ENCODE assay signal across 1 cellular context in genomic region chr1:223844962-223845809, GRCh38.
A peak's percentile ranks its signal among the peaks of the same experiment; 100 is the strongest.
TF ChIP-seq lines count a peak whose summit lies in the region.

No MANE protein-coding gene starts in this region.

TF ChIP-seq in HepG2, 621 proteins besides CTCF, POLR2A, EP300 and RAD21 (continued from another document and continues in another):
- TF ChIP-seq, protein P1, sequence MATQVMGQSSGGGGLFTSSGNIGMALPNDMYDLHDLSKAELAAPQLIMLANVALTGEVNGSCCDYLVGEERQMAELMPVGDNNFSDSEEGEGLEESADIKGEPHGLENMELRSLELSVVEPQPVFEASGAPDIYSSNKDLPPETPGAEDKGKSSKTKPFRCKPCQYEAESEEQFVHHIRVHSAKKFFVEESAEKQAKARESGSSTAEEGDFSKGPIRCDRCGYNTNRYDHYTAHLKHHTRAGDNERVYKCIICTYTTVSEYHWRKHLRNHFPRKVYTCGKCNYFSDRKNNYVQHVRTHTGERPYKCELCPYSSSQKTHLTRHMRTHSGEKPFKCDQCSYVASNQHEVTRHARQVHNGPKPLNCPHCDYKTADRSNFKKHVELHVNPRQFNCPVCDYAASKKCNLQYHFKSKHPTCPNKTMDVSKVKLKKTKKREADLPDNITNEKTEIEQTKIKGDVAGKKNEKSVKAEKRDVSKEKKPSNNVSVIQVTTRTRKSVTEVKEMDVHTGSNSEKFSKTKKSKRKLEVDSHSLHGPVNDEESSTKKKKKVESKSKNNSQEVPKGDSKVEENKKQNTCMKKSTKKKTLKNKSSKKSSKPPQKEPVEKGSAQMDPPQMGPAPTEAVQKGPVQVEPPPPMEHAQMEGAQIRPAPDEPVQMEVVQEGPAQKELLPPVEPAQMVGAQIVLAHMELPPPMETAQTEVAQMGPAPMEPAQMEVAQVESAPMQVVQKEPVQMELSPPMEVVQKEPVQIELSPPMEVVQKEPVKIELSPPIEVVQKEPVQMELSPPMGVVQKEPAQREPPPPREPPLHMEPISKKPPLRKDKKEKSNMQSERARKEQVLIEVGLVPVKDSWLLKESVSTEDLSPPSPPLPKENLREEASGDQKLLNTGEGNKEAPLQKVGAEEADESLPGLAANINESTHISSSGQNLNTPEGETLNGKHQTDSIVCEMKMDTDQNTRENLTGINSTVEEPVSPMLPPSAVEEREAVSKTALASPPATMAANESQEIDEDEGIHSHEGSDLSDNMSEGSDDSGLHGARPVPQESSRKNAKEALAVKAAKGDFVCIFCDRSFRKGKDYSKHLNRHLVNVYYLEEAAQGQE (IDR thresholded peaks at IDR 0.05; ENCODE audit: borderline replicate concordance in 1 of 2, low read depth in 1 of 2, low read length in 2 of 2): no peak
- TF ChIP-seq ZNF20 (CRISPR knock-in tag; IDR thresholded peaks at IDR 0.05) (no peak), ZNF790 (CRISPR knock-in tag; IDR thresholded peaks at IDR 0.05; ENCODE audit: borderline replicate concordance) (no peak), PRPF4 (IDR thresholded peaks at IDR 0.05; ENCODE audit: low read depth, low read length, poor library complexity, severe bottlenecking) (no peak), FOSL2 (CRISPR knock-in tag; IDR thresholded peaks at IDR 0.05) (no peak), MTF1 (CRISPR knock-in tag; IDR thresholded peaks at IDR 0.05) (no peak), PCBP1 (IDR thresholded peaks at IDR 0.05; ENCODE audit: borderline replicate concordance, low read depth, low read length) (no peak), BATF2 (CRISPR knock-in tag; IDR thresholded peaks at IDR 0.05) (no peak), KDM4B (CRISPR knock-in tag; IDR thresholded peaks at IDR 0.05) (no peak), ZNF251 (CRISPR knock-in tag; IDR thresholded peaks at IDR 0.05) (no peak), MIER2 (CRISPR knock-in tag; IDR thresholded peaks at IDR 0.05) (no peak), PATZ1 (CRISPR knock-in tag; IDR thresholded peaks at IDR 0.05) (peak; percentile 58; the same call in 1 of the 2 replicates), PHF21A (CRISPR knock-in tag; IDR thresholded peaks at IDR 0.05) (no peak), SALL2 (CRISPR knock-in tag; IDR thresholded peaks at IDR 0.05) (no peak), PAXIP1 (CRISPR knock-in tag; conservative IDR thresholded peaks at IDR 0.05) (no peak), IKZF1 (IDR thresholded peaks at IDR 0.05) (no peak), ZNF678 (CRISPR knock-in tag; IDR thresholded peaks at IDR 0.05) (no peak), DPF2 (CRISPR knock-in tag; IDR thresholded peaks at IDR 0.05; ENCODE audit: borderline replicate concordance, low read depth) (no peak), PRMT3 (CRISPR knock-in tag; IDR thresholded peaks at IDR 0.05; ENCODE audit: borderline replicate concordance, low read depth) (no peak; the same call in 1 of the 2 replicates), ZNF879 (CRISPR knock-in tag; IDR thresholded peaks at IDR 0.05) (no peak), ZNF207 (IDR thresholded peaks at IDR 0.05; ENCODE audit: borderline replicate concordance) (no peak), CBX5 (CRISPR knock-in tag; IDR thresholded peaks at IDR 0.05; ENCODE audit: borderline replicate concordance) (no peak; the same call in 1 of the 2 replicates), HNRNPLL (IDR thresholded peaks at IDR 0.05; ENCODE audit: low read depth, low read length, poor library complexity, severe bottlenecking) (no peak), ZNF644 (CRISPR knock-in tag; IDR thresholded peaks at IDR 0.05; ENCODE audit: low read depth) (no peak), ZNF282 (IDR thresholded peaks at IDR 0.05; ENCODE audit: partially characterized antibody) (no peak), DBP (CRISPR knock-in tag; IDR thresholded peaks at IDR 0.05; ENCODE audit: not compliant biosample characterization) (no peak), XBP1 (CRISPR knock-in tag; IDR thresholded peaks at IDR 0.05) (no peak), TARDBP (CRISPR knock-in tag; IDR thresholded peaks at IDR 0.05) (no peak)
- TF ChIP-seq, protein P2, sequence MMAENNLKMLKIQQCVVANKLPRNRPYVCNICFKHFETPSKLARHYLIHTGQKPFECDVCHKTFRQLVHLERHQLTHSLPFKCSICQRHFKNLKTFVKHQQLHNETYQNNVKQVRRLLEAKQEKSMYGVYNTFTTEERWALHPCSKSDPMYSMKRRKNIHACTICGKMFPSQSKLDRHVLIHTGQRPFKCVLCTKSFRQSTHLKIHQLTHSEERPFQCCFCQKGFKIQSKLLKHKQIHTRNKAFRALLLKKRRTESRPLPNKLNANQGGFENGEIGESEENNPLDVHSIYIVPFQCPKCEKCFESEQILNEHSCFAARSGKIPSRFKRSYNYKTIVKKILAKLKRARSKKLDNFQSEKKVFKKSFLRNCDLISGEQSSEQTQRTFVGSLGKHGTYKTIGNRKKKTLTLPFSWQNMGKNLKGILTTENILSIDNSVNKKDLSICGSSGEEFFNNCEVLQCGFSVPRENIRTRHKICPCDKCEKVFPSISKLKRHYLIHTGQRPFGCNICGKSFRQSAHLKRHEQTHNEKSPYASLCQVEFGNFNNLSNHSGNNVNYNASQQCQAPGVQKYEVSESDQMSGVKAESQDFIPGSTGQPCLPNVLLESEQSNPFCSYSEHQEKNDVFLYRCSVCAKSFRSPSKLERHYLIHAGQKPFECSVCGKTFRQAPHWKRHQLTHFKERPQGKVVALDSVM (CRISPR knock-in tag; IDR thresholded peaks at IDR 0.05): no peak
- TF ChIP-seq, protein P3, sequence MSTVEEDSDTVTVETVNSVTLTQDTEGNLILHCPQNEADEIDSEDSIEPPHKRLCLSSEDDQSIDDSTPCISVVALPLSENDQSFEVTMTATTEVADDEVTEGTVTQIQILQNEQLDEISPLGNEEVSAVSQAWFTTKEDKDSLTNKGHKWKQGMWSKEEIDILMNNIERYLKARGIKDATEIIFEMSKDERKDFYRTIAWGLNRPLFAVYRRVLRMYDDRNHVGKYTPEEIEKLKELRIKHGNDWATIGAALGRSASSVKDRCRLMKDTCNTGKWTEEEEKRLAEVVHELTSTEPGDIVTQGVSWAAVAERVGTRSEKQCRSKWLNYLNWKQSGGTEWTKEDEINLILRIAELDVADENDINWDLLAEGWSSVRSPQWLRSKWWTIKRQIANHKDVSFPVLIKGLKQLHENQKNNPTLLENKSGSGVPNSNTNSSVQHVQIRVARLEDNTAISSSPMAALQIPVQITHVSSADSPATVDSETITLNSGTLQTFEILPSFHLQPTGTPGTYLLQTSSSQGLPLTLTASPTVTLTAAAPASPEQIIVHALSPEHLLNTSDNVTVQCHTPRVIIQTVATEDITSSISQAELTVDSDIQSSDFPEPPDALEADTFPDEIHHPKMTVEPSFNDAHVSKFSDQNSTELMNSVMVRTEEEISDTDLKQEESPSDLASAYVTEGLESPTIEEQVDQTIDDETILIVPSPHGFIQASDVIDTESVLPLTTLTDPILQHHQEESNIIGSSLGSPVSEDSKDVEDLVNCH (CRISPR knock-in tag; IDR thresholded peaks at IDR 0.05): no peak
- TF ChIP-seq, protein P4, sequence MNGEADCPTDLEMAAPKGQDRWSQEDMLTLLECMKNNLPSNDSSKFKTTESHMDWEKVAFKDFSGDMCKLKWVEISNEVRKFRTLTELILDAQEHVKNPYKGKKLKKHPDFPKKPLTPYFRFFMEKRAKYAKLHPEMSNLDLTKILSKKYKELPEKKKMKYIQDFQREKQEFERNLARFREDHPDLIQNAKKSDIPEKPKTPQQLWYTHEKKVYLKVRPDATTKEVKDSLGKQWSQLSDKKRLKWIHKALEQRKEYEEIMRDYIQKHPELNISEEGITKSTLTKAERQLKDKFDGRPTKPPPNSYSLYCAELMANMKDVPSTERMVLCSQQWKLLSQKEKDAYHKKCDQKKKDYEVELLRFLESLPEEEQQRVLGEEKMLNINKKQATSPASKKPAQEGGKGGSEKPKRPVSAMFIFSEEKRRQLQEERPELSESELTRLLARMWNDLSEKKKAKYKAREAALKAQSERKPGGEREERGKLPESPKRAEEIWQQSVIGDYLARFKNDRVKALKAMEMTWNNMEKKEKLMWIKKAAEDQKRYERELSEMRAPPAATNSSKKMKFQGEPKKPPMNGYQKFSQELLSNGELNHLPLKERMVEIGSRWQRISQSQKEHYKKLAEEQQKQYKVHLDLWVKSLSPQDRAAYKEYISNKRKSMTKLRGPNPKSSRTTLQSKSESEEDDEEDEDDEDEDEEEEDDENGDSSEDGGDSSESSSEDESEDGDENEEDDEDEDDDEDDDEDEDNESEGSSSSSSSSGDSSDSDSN (CRISPR knock-in tag; IDR thresholded peaks at IDR 0.05): no peak
- TF ChIP-seq, protein P5, sequence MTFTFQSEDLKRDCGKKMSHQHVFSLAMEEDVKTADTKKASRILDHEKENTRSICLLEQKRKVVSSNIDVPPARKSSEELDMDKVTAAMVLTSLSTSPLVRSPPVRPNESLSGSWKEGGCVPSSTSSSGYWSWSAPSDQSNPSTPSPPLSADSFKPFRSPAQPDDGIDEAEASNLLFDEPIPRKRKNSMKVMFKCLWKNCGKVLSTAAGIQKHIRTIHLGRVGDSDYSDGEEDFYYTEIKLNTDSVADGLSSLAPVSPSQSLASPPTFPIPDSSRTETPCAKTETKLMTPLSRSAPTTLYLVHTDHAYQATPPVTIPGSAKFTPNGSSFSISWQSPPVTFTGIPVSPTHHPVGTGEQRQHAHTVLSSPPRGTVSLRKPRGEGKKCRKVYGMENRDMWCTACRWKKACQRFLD (CRISPR knock-in tag; IDR thresholded peaks at IDR 0.05; ENCODE audit: borderline replicate concordance): no peak
- TF ChIP-seq, protein P6, sequence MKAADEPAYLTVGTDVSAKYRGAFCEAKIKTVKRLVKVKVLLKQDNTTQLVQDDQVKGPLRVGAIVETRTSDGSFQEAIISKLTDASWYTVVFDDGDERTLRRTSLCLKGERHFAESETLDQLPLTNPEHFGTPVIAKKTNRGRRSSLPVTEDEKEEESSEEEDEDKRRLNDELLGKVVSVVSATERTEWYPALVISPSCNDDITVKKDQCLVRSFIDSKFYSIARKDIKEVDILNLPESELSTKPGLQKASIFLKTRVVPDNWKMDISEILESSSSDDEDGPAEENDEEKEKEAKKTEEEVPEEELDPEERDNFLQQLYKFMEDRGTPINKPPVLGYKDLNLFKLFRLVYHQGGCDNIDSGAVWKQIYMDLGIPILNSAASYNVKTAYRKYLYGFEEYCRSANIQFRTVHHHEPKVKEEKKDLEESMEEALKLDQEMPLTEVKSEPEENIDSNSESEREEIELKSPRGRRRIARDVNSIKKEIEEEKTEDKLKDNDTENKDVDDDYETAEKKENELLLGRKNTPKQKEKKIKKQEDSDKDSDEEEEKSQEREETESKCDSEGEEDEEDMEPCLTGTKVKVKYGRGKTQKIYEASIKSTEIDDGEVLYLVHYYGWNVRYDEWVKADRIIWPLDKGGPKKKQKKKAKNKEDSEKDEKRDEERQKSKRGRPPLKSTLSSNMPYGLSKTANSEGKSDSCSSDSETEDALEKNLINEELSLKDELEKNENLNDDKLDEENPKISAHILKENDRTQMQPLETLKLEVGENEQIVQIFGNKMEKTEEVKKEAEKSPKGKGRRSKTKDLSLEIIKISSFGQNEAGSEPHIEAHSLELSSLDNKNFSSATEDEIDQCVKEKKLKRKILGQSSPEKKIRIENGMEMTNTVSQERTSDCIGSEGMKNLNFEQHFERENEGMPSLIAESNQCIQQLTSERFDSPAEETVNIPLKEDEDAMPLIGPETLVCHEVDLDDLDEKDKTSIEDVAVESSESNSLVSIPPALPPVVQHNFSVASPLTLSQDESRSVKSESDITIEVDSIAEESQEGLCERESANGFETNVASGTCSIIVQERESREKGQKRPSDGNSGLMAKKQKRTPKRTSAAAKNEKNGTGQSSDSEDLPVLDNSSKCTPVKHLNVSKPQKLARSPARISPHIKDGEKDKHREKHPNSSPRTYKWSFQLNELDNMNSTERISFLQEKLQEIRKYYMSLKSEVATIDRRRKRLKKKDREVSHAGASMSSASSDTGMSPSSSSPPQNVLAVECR (CRISPR knock-in tag; IDR thresholded peaks at IDR 0.05; ENCODE audit: borderline replicate concordance): 0 out of 2 replicates have a peak, but pooled peaks have one; percentile 9
